ENCODE assay signal across 14 cellular contexts in the genomic region with DNA sequence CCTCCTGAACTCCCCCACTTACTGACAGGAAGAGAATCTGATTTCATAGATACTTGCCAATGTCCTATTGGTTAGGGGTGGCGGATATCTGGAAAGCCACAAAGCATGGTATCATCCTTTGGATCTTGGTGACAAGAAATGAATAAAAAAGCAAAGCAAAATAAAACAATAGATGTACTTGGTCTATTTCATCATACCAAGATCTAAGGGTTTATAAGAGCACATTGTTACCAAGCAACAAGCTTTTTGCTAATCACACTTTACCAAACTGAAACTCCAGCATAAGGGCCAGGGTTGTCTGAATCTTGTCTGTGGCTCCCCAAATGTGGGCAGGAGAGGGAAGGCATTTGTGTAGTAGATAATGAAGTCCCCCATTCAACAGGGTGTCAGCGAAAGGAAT.
"Had no signal": no experiment of that assay in that cellular context is flagged by ENCODE, and none has a peak within 500 bp of the region (broad histone marks: within the 10 kb centered on the region; RNA-seq: fewer than 3 reads in every experiment).

No MANE protein-coding gene starts in this region.

- DNase-seq: effector memory CD4-positive, alpha-beta T cell; foreskin keratinocyte; head of caudate nucleus; left colon; left ventricle myocardium superior; mesendoderm; naive B cell; occipital lobe; pancreas; right cardiac atrium; small intestine; stimulated activated CD4-positive, alpha-beta T cell treated with anti-CD3 and anti-CD28 coated beads, Interleukin-12 subunit alpha, Interleukin-12 subunit beta, amount 100 ng/mL, for 4 hours; stimulated activated naive CD4-positive, alpha-beta T cell had no signal

- FAIRE-seq: pancreas, small intestine, urothelium cell line had no signal
